ENCODE assay signal across 10 cellular contexts in genomic region chrX:15781964-15782711, GRCh38. TPM values are rescaled to one million over a fixed set of nuclear protein-coding genes. Genes with fewer than 3 reads are reported as not detected.
DNase-seq lines count a peak whose midpoint lies in the region; ATAC-seq and TF ChIP-seq lines count a peak whose summit lies in the region.
"Had no signal": no experiment of that assay in that cellular context is flagged by ENCODE, and none has a peak within 500 bp of the region (broad histone marks: within the 10 kb centered on the region; RNA-seq: fewer than 3 reads in every experiment).

No MANE protein-coding gene starts in this region.

- ATAC-seq in GM21360 (IDR thresholded peaks at IDR 0.05; ENCODE audit: unreplicated experiment) (peak; percentile 86), HG03460 (IDR thresholded peaks at IDR 0.05; ENCODE audit: unreplicated experiment) (peak; percentile 93)
- peak; percentile 52 for ATAC-seq in central memory CD8-positive, alpha-beta T cell (replicated peaks; ENCODE audit: extremely low read depth, poor library complexity, severe bottlenecking)
- ATAC-seq: Panc1 had no signal

- peaks cover 39% of the 10 kb centered on the region for H3K36me3 Mint-ChIP-seq in central memory CD8-positive, alpha-beta T cell (ENCODE audit: insufficient read depth)
- H3K36me3 Mint-ChIP-seq in chondrocyte (ENCODE audit: low read depth): no peaks in the 10 kb centered on the region

- peak overlapping the region; percentile 99 for H3K27ac Mint-ChIP-seq in central memory CD8-positive, alpha-beta T cell (ENCODE audit: low read depth)
- H3K27ac Mint-ChIP-seq in chondrocyte (ENCODE audit: unreplicated experiment): no peak overlapping the region

- H3K36me3 ChIP-seq in SJCRH30 (peaks cover 4% of the 10 kb centered on the region; the same call in 1 of the 2 replicates), MG63 (no peaks in the 10 kb centered on the region)

- TF ChIP-seq CTCF in GM12875 (IDR thresholded peaks at IDR 0.05; ENCODE audit: borderline replicate concordance, insufficient read depth, low read depth, low read length) (no peak), chondrocyte (IDR thresholded peaks at IDR 0.05) (no peak)

- H3K9me3 Mint-ChIP-seq in central memory CD8-positive, alpha-beta T cell: no peaks in the 10 kb centered on the region
- no peaks in the 10 kb centered on the region for H3K9me3 Mint-ChIP-seq in chondrocyte (ENCODE audit: low read depth)

- no peaks in the 10 kb centered on the region for H3K27me3 ChIP-seq in SJCRH30
- H3K27me3 ChIP-seq in MG63: no peaks in the 10 kb centered on the region

- no peak overlapping the region for H3K27ac ChIP-seq in SJCRH30

- H3K9me3 ChIP-seq in SJCRH30 (replicated peaks): no peaks in the 10 kb centered on the region
- no peaks in the 10 kb centered on the region for H3K9me3 ChIP-seq in MG63

- H3K4me1 ChIP-seq in SJCRH30: no peaks in the 10 kb centered on the region

- H3K4me1 Mint-ChIP-seq in central memory CD8-positive, alpha-beta T cell: no peaks in the 10 kb centered on the region
- H3K4me1 Mint-ChIP-seq in chondrocyte (ENCODE audit: low read depth): no peaks in the 10 kb centered on the region

- no peak for DNase-seq in central memory CD8-positive, alpha-beta T cell (ENCODE audit: low spot score in 2 of 2)
- DNase-seq in SJCRH30 (no peak), NCI-H1694 treated with DMSO at 0.1 percent for 48 hours (lab: John Stamatoyannopoulos, UW) (no peak), chondrocyte (ENCODE audit: low spot score) (no peak), MG63 (no peak)
- DNase-seq: midbrain had no signal

- H3K27me3 Mint-ChIP-seq in central memory CD8-positive, alpha-beta T cell: no peaks in the 10 kb centered on the region
- no peaks in the 10 kb centered on the region for H3K27me3 Mint-ChIP-seq in chondrocyte (ENCODE audit: low read depth)

- peak overlapping the region; percentile 28 for H3K4me3 ChIP-seq in GM12875 (ENCODE audit: low read depth, low read length)
- no peak overlapping the region for H3K4me3 ChIP-seq in SJCRH30
- H3K4me3 ChIP-seq in MG63: no peak overlapping the region

- H3K4me3 Mint-ChIP-seq in central memory CD8-positive, alpha-beta T cell: peak overlapping the region; percentile 86
- no peak overlapping the region for H3K4me3 Mint-ChIP-seq in chondrocyte (ENCODE audit: unreplicated experiment)

RNA-seq across cellular contexts. Expression of gene ZRSR2, which starts 8.1 kb away (rescaled TPM):
- total RNA-seq in SJCRH30 (2014; rRNA removed; shearing (Covaris generic)): 7.3 and 10.6 TPM in 2 replicates
- total RNA-seq in chondrocyte: 12.2 to 21.4 TPM (median 13.9 TPM) in 3 replicates
- total RNA-seq in MG63 (2014; rRNA removed; shearing (Covaris generic); ENCODE audit: low replicate concordance): 1.8 and 1.9 TPM in 2 replicates

RNA-seq across cellular contexts. Expression of gene CA5B, which starts 44.1 kb away (rescaled TPM):
- total RNA-seq in SJCRH30 (2014; rRNA removed; shearing (Covaris generic)): 4.0 and 5.0 TPM in 2 replicates
- total RNA-seq in chondrocyte: 4.5 to 7.9 TPM (median 7.5 TPM) in 3 replicates
- total RNA-seq in MG63 (2014; rRNA removed; shearing (Covaris generic); ENCODE audit: low replicate concordance): 1.1 and 3.4 TPM in 2 replicates
